30 cellular contexts compared by ENCODE assay signal in the genomic region with DNA sequence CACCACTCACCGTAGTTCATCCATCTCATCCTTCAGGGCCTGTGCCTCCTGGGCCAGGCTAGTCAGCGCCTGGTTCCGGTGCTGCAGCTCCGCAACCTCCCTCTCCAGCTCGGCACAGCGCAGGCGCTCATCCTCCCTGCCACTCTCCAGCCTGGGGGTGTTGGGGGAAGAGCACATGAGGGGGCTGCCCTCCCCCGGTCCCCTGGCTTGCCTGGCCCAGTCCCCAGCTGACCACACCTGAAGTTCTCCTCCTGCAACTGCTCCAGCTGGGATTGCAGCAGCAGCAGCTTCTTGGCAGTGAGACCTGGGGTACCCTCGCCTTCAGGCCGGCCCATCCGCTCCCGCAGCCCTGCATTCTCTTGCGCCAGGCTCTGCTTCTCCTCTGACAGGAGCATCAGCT. TPM values are rescaled to one million over a fixed set of nuclear protein-coding genes. Genes with fewer than 3 reads are reported as not detected.
A peak's percentile ranks its signal among the peaks of the same experiment; 100 is the strongest.
DNase-seq lines count a peak whose midpoint lies in the region; ATAC-seq and TF ChIP-seq lines count a peak whose summit lies in the region.
"Had no signal": no experiment of that assay in that cellular context is flagged by ENCODE, and none has a peak within 500 bp of the region (broad histone marks: within the 10 kb centered on the region; RNA-seq: fewer than 3 reads in every experiment).

No MANE protein-coding gene starts in this region.

- no peaks in the 10 kb centered on the region for H3K27me3 ChIP-seq in left ventricle myocardium inferior (ENCODE audit: low read depth)
- H3K27me3 ChIP-seq in right cardiac atrium (ENCODE audit: control insufficient read depth, insufficient read depth): no peaks in the 10 kb centered on the region
- no peaks in the 10 kb centered on the region for H3K27me3 ChIP-seq in NT2/D1 (ENCODE audit: insufficient read depth, insufficient read length)
- H3K27me3 ChIP-seq in neuronal stem cell (ENCODE audit: control insufficient read depth in 3 of 3, insufficient read depth in 3 of 3, low read depth in 1 of 3, low read length in 3 of 3): no peaks in the 10 kb centered on the region
- no peaks in the 10 kb centered on the region for H3K27me3 ChIP-seq in subcutaneous abdominal adipose tissue (ENCODE audit: control insufficient read depth in 5 of 5, insufficient read depth in 4 of 5, low read length in 5 of 5)
- no peaks in the 10 kb centered on the region for H3K27me3 ChIP-seq in ovary
- H3K27me3 ChIP-seq: BE2C, BLaER1 had no signal

- WGBS in right cardiac atrium: 94% methylated on average over 13 of the region's 13 CpGs
- no CpG with 5 or more reads among the region's 13 CpGs for WGBS in neuronal stem cell (ENCODE audit: extremely low coverage in 2 of 2, insufficient read length in 2 of 2, insufficient replicate concordance in 1 of 2), 2 donors
- 92 to 96% (median 95%) methylated on average over 13 of the region's 13 CpGs for WGBS in ovary, 3 donors

- intact Hi-C loops in left ventricle myocardium inferior (cut with micrococcal nuclease) (no loop called here), right cardiac atrium (cut with DNase I) (no loop called here), ovary (cut with DNase I) (loop anchor here in 1 of 4 donors (5.0 kb wide), 1 partner anchor 36 kb away; a partner anchor contains a TSS)

- H2BK5ac ChIP-seq in neuronal stem cell (ENCODE audit: low read length): no peak overlapping the region

- no peak overlapping the region for H4K8ac ChIP-seq in neuronal stem cell (ENCODE audit: low read depth, low read length)

- peak overlapping the region; percentile 66 for H2AK5ac ChIP-seq in neuronal stem cell (ENCODE audit: low read depth, low read length)

- H3K4ac ChIP-seq in neuronal stem cell (ENCODE audit: low read length): no peak overlapping the region

- TF ChIP-seq CTCF in left ventricle myocardium inferior (IDR thresholded peaks at IDR 0.05; ENCODE audit: borderline replicate concordance) (no peak), ovary (IDR thresholded peaks at IDR 0.05) (no peak)

- no peaks in the 10 kb centered on the region for H3K9me3 ChIP-seq in left ventricle myocardium inferior (replicated peaks)
- no peaks in the 10 kb centered on the region for H3K9me3 ChIP-seq in right cardiac atrium (ENCODE audit: control insufficient read depth, low read length)
- H3K9me3 ChIP-seq in NT2/D1 (ENCODE audit: insufficient read depth, low read length): no peaks in the 10 kb centered on the region
- no peaks in the 10 kb centered on the region for H3K9me3 ChIP-seq in neuronal stem cell (replicated peaks in 1 of 2; ENCODE audit: control insufficient read depth in 2 of 2, insufficient read depth in 1 of 2, low read depth in 1 of 2, low read length in 2 of 2)
- H3K9me3 ChIP-seq in subcutaneous abdominal adipose tissue (ENCODE audit: control insufficient read depth in 5 of 5, low read length in 5 of 5): no peaks in the 10 kb centered on the region
- no peaks in the 10 kb centered on the region for H3K9me3 ChIP-seq in ovary
- H3K9me3 ChIP-seq: BE2C, BLaER1 had no signal

- H3K27ac ChIP-seq in left ventricle myocardium inferior (replicated peaks) (peak overlapping the region; percentile 93), right cardiac atrium (ENCODE audit: low read length) (no peak overlapping the region), neuronal stem cell (replicated peaks; ENCODE audit: low read length) (no peak overlapping the region), subcutaneous abdominal adipose tissue (ENCODE audit: low read depth, low read length) (peak overlapping the region; percentile 37), ovary (no peak overlapping the region)
- H3K27ac ChIP-seq: BLaER1 had no signal

- H3K4me3 ChIP-seq in left ventricle myocardium inferior (no peak overlapping the region), right cardiac atrium (ENCODE audit: low read length) (no peak overlapping the region), NT2/D1 (ENCODE audit: insufficient read length, low read depth) (no peak overlapping the region), neuronal stem cell (ENCODE audit: low read length in 2 of 2) (no peak overlapping the region), subcutaneous abdominal adipose tissue (ENCODE audit: low read depth in 1 of 5, low read length in 5 of 5) (no peak overlapping the region), ovary (no peak overlapping the region)
- H3K4me3 ChIP-seq: BLaER1, GM12878 had no signal

- H3K79me1 ChIP-seq in neuronal stem cell (ENCODE audit: low read depth, low read length): no peaks in the 10 kb centered on the region

- H3K18ac ChIP-seq in neuronal stem cell (ENCODE audit: low read length): peak overlapping the region; percentile 46

- DNase-seq in left ventricle myocardium inferior: no peak
- no peak for DNase-seq in right cardiac atrium
- no peak for DNase-seq in NT2/D1 (ENCODE audit: low read depth, low spot score)
- DNase-seq in neuronal stem cell (ENCODE audit: low spot score): no peak
- DNase-seq in ovary: no peak
- DNase-seq in NCI-H774 (lab: John Stamatoyannopoulos, UW): no peak
- DNase-seq: 8988T; ACHN; BE2C; C1 segment of cervical spinal cord; CD4-positive, CD25-positive, alpha-beta regulatory T cell; CD8-positive, alpha-beta memory T cell; COR-L47; DMS 273 treated with DMSO at 0.1 percent for 48 hours; DMS153; DMS53; DMS79; DND-41; EL; GDM1 had no signal

- no peak for TF ChIP-seq POLR2A in ovary (IDR thresholded peaks at IDR 0.05)

- peak overlapping the region; percentile 28 for H3K9ac ChIP-seq in NT2/D1 (ENCODE audit: insufficient read length, low read depth)
- H3K9ac ChIP-seq in neuronal stem cell (ENCODE audit: low read depth, low read length, poor library complexity): no peak overlapping the region
- peak overlapping the region in 1 of 5 donors; percentile 59 for H3K9ac ChIP-seq in subcutaneous abdominal adipose tissue (ENCODE audit: low read length in 5 of 5)
- H3K9ac ChIP-seq: BLaER1 had no signal

- no peak overlapping the region for H4K91ac ChIP-seq in neuronal stem cell (ENCODE audit: low read depth, low read length, poor library complexity)

- no peak for TF ChIP-seq EP300 in ovary (IDR thresholded peaks at IDR 0.05)

- H2AFZ ChIP-seq in neuronal stem cell (ENCODE audit: low read length): no peak overlapping the region

- no peak overlapping the region for H3K23ac ChIP-seq in neuronal stem cell (ENCODE audit: low read depth, low read length, poor library complexity)

- H3K14ac ChIP-seq in neuronal stem cell (ENCODE audit: low read length): no peak overlapping the region

- no peak overlapping the region for H2BK12ac ChIP-seq in neuronal stem cell (ENCODE audit: low read length)

- no peak overlapping the region for H2BK15ac ChIP-seq in neuronal stem cell (ENCODE audit: low read length)

- no peak overlapping the region for H2BK120ac ChIP-seq in neuronal stem cell (ENCODE audit: low read depth, low read length)

- H3K4me1 ChIP-seq in left ventricle myocardium inferior (peaks cover 56% of the 10 kb centered on the region), right cardiac atrium (ENCODE audit: control insufficient read depth, insufficient read depth, low read length) (peaks cover 5% of the 10 kb centered on the region), NT2/D1 (ENCODE audit: insufficient read depth, insufficient read length) (peaks cover 10% of the 10 kb centered on the region), neuronal stem cell (ENCODE audit: control insufficient read depth in 2 of 2, insufficient read depth in 1 of 2, low read depth in 1 of 2, low read length in 2 of 2) (peaks cover 3 to 9% of the 10 kb centered on the region in 2 donors), subcutaneous abdominal adipose tissue (ENCODE audit: control insufficient read depth in 5 of 5, insufficient read depth in 5 of 5, low read length in 5 of 5) (peaks cover 0 to 60% (median 56%) of the 10 kb centered on the region in 5 donors), ovary (ENCODE audit: insufficient read depth) (peaks cover 4% of the 10 kb centered on the region)
- H3K4me1 ChIP-seq: BE2C had no signal

- ATAC-seq in right cardiac atrium (no peak), GM19455 (IDR thresholded peaks at IDR 0.05; ENCODE audit: unreplicated experiment) (no peak)
- ATAC-seq: GM12878 had no signal

- no peak overlapping the region for H3K4me2 ChIP-seq in neuronal stem cell (ENCODE audit: insufficient read depth, low read length, poor library complexity, severe bottlenecking)

- peaks cover 29% of the 10 kb centered on the region for H3K36me3 ChIP-seq in left ventricle myocardium inferior
- H3K36me3 ChIP-seq in NT2/D1 (ENCODE audit: insufficient read depth, insufficient read length, low read length): peaks cover 29% of the 10 kb centered on the region
- peaks cover 0 to 3% of the 10 kb centered on the region in 2 donors for H3K36me3 ChIP-seq in neuronal stem cell (replicated peaks in 1 of 2; ENCODE audit: control insufficient read depth in 2 of 2, insufficient read depth in 2 of 2, low read length in 2 of 2)
- H3K36me3 ChIP-seq in subcutaneous abdominal adipose tissue (ENCODE audit: control insufficient read depth in 5 of 5, insufficient read depth in 5 of 5, low read length in 5 of 5): peaks cover 0 to 36% (median 17%) of the 10 kb centered on the region in 5 donors
- no peaks in the 10 kb centered on the region for H3K36me3 ChIP-seq in ovary
- H3K36me3 ChIP-seq: BE2C had no signal

RNA-seq across cellular contexts. Expression of a gene that starts 4.4 kb away (rescaled TPM):
- total RNA-seq in left ventricle myocardium inferior (66.3 TPM), right cardiac atrium (10 to 100 TPM in 2 of 4 donors, 1 to 10 TPM in 2; 9.3 to 22.9 (median 13.4) TPM), ovary (10 to 100 TPM; 24.9 to 52.2 (median 27.9) TPM)
- polyA plus RNA-seq in right cardiac atrium (18.0 TPM), ovary (10 to 100 TPM; 12.2 to 23.5 TPM)
- polyA plus RNA-seq in neuronal stem cell (2013, experiment 1 of 2): 15.5 TPM
- polyA plus RNA-seq in neuronal stem cell (2013, experiment 2 of 2): 15.0 TPM

RNA-seq across cellular contexts. Expression of a gene that starts 19.3 kb away (rescaled TPM):
- total RNA-seq in left ventricle myocardium inferior (not detected), right cardiac atrium (not detected), ovary (not detected)
- polyA plus RNA-seq in right cardiac atrium (not detected), ovary (not detected)
- 0.03 TPM for polyA plus RNA-seq in neuronal stem cell (2013, experiment 1 of 2)
- 0.03 TPM for polyA plus RNA-seq in neuronal stem cell (2013, experiment 2 of 2)
- total RNA-seq: A673; CD4-positive, alpha-beta memory T cell; CD4-positive, CD25-positive, alpha-beta regulatory T cell; CD8-positive, alpha-beta memory T cell; Daoy; G401; GM12878 had no signal
- polyA plus RNA-seq: AG04450; CD14-positive monocyte; CD4-positive, alpha-beta memory T cell; CD4-positive, CD25-positive, alpha-beta regulatory T cell; CD8-positive, alpha-beta memory T cell; GM12878 had no signal

RNA-seq across cellular contexts. Expression of a gene that starts 20.4 kb away (rescaled TPM):
- total RNA-seq in left ventricle myocardium inferior (26.7 TPM), right cardiac atrium (100 to 1,000 TPM in 1 of 4 donors, 10 to 100 TPM in 3; 29.9 to 209 (median 51.9) TPM), ovary (1,000 to 10,000 TPM in 2 of 7 donors, 100 to 1,000 TPM in 5; 154 to 3,039 (median 413) TPM)
- polyA plus RNA-seq in right cardiac atrium (156 TPM), ovary (100 to 1,000 TPM in 1 of 2 donors, 1 to 10 TPM in 1; 6.8 to 570 TPM)
- polyA plus RNA-seq in neuronal stem cell (2013, experiment 1 of 2): 6.1 TPM
- polyA plus RNA-seq in neuronal stem cell (2013, experiment 2 of 2): 5.9 TPM

RNA-seq across cellular contexts. Expression of a gene that starts 30.7 kb away (rescaled TPM):
- total RNA-seq in left ventricle myocardium inferior (700 TPM), right cardiac atrium (100 to 1,000 TPM; 595 to 772 (median 666) TPM), ovary (100 to 1,000 TPM; 191 to 321 (median 263) TPM)
- polyA plus RNA-seq in right cardiac atrium (834 TPM), ovary (100 to 1,000 TPM in 1 of 2 donors, 10 to 100 TPM in 1; 98.3 to 237 TPM)
- 509 TPM for polyA plus RNA-seq in neuronal stem cell (2013, experiment 1 of 2)
- 486 TPM for polyA plus RNA-seq in neuronal stem cell (2013, experiment 2 of 2)

RNA-seq across cellular contexts. Expression of a gene that starts 30.9 kb away (rescaled TPM):
- 2.7 TPM for total RNA-seq in left ventricle myocardium inferior
- 1 to 10 TPM; 2.2 to 3.6 (median 3.0) TPM for total RNA-seq in right cardiac atrium
- polyA plus RNA-seq in right cardiac atrium: 2.5 TPM
- polyA plus RNA-seq in neuronal stem cell (2013, experiment 1 of 2): 26.3 TPM
- polyA plus RNA-seq in neuronal stem cell (2013, experiment 2 of 2): 22.2 TPM
- total RNA-seq in ovary: 1 to 10 TPM in 5 of 7 donors, under 1 TPM in 1, not detected in 1; 0.71 to 5.4 (median 2.6) TPM
- polyA plus RNA-seq in ovary: 1 to 10 TPM; 1.4 to 7.2 TPM
- total RNA-seq: Daoy, G401 had no signal
- polyA plus RNA-seq: CD8-positive, alpha-beta memory T cell had no signal

Comparison
In these comparisons a context has a peak if more than half of its experiments do, and no peak if none do; other contexts are left out.
1. H3K27ac ChIP-seq: peak in left ventricle myocardium inferior (single experiment) and subcutaneous abdominal adipose tissue (single experiment); none in right cardiac atrium (single experiment), neuronal stem cell (single experiment) and ovary (0 of 2).